8 cellular contexts compared by ENCODE assay signal in genomic region chr2:151828143-151828889, GRCh38. TPM values are rescaled to one million over a fixed set of nuclear protein-coding genes. Genes with fewer than 3 reads are reported as not detected.
A peak's percentile ranks its signal among the peaks of the same experiment; 100 is the strongest.
DNase-seq lines count a peak whose midpoint lies in the region; FAIRE-seq and TF ChIP-seq lines count a peak whose summit lies in the region.

A gene with protein sequence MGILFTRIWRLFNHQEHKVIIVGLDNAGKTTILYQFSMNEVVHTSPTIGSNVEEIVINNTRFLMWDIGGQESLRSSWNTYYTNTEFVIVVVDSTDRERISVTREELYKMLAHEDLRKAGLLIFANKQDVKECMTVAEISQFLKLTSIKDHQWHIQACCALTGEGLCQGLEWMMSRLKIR (minus strand): TSS chr2:151828421. CDS start chr2:151828176, 245 bp downstream.

- no peaks in the 10 kb centered on the region for H3K36me3 Mint-ChIP-seq in nephron (ENCODE audit: low read depth)
- H3K36me3 Mint-ChIP-seq in stimulated activated naive CD8-positive, alpha-beta T cell treated with anti-CD3 and anti-CD28 coated beads, Interleukin-15, Interleukin-2, amounts not matched to agents 100 ng/mL and 50 ng/mL, for 24 hours (ENCODE audit: low read depth), result peaks cover 14% of the 10 kb centered on the region

- peak within 1 kb of the TSS; percentile 90 for H2AFZ ChIP-seq in Loucy (ENCODE audit: low read length)

- TF ChIP-seq POLR2A in H54 (IDR thresholded peaks at IDR 0.05; ENCODE audit: low read depth, low read length) (peak; percentile 89), Raji (IDR thresholded peaks at IDR 0.05; ENCODE audit: insufficient read depth, low read depth, low read length) (peak; percentile 99)

- DNase-seq in EL (peak; percentile 94), H54 (ENCODE audit: insufficient read length, low spot score) (peak; percentile 76), fibroblast of the aortic adventitia (ENCODE audit: low read depth) (peak; percentile 94)
- DNase-seq in activated T-helper 9 cell treated with anti-CD3 and anti-CD28 coated beads, Interleukin-2, amount 50 U/mL, for 16 hours (ENCODE audit: low read depth), result peak; percentile 92

- no peaks in the 10 kb centered on the region for H3K9me3 ChIP-seq in Loucy (ENCODE audit: insufficient read depth, low read depth, low read length)

- H3F3A ChIP-seq in Loucy (ENCODE audit: low read depth), result no peaks in the 10 kb centered on the region

- H3K27me3 ChIP-seq in Loucy (ENCODE audit: insufficient read depth, low read length, poor library complexity, severe bottlenecking), result no peaks in the 10 kb centered on the region

- TF ChIP-seq CTCF in Loucy (conservative IDR thresholded peaks at IDR 0.05; ENCODE audit: low read length), result no peak
- TF ChIP-seq CTCF in fibroblast of the aortic adventitia (IDR thresholded peaks at IDR 0.05; ENCODE audit: insufficient read depth, low read length), result no peak
- TF ChIP-seq CTCF in nephron (IDR thresholded peaks at IDR 0.05; ENCODE audit: unreplicated experiment in 3 of 3), result no peak

- H3K4me1 ChIP-seq in Loucy (ENCODE audit: insufficient read depth, low read length, poor library complexity, severe bottlenecking), result peaks cover 41% of the 10 kb centered on the region

- FAIRE-seq in H54 (lab: Jason Lieb, UNC), result peak; percentile 97

- peaks cover 19% of the 10 kb centered on the region for H3K4me1 Mint-ChIP-seq in nephron
- H3K4me1 Mint-ChIP-seq in stimulated activated naive CD8-positive, alpha-beta T cell treated with anti-CD3 and anti-CD28 coated beads, Interleukin-15, Interleukin-2, amounts not matched to agents 100 ng/mL and 50 ng/mL, for 24 hours (ENCODE audit: low read depth), result peaks cover 51% of the 10 kb centered on the region

- peak within 1 kb of the TSS; percentile 92 for H3K4me2 ChIP-seq in Loucy (ENCODE audit: low read depth, low read length, poor library complexity, severe bottlenecking)

- no peaks in the 10 kb centered on the region for H3K27me3 Mint-ChIP-seq in nephron (ENCODE audit: low read depth)
- H3K27me3 Mint-ChIP-seq in stimulated activated naive CD8-positive, alpha-beta T cell treated with anti-CD3 and anti-CD28 coated beads, Interleukin-15, Interleukin-2, amounts not matched to agents 100 ng/mL and 50 ng/mL, for 24 hours, result no peaks in the 10 kb centered on the region

- H3K36me3 ChIP-seq in Loucy (ENCODE audit: insufficient read depth, low read length), result no peaks in the 10 kb centered on the region

- H3K4me3 ChIP-seq in Loucy (ENCODE audit: low read length, poor library complexity, severe bottlenecking) (peak within 1 kb of the TSS; percentile 90), fibroblast of the aortic adventitia (ENCODE audit: low read depth, low read length) (peak within 1 kb of the TSS; percentile 98)

- H4K20me1 ChIP-seq in Loucy (ENCODE audit: insufficient read depth, low read length, poor library complexity, severe bottlenecking), result peaks cover 40% of the 10 kb centered on the region

- H3K9me2 ChIP-seq in Loucy (replicated peaks; ENCODE audit: low read depth, low read length), result no peaks in the 10 kb centered on the region

- peak within 1 kb of the TSS; percentile 86 to 96 (median 93) for H3K27ac Mint-ChIP-seq in nephron
- H3K27ac Mint-ChIP-seq in stimulated activated naive CD8-positive, alpha-beta T cell treated with anti-CD3 and anti-CD28 coated beads, Interleukin-15, Interleukin-2, amounts not matched to agents 100 ng/mL and 50 ng/mL, for 24 hours, result peak within 1 kb of the TSS; percentile 98

- H3K9me3 Mint-ChIP-seq in nephron, result no peaks in the 10 kb centered on the region
- no peaks in the 10 kb centered on the region for H3K9me3 Mint-ChIP-seq in stimulated activated naive CD8-positive, alpha-beta T cell treated with anti-CD3 and anti-CD28 coated beads, Interleukin-15, Interleukin-2, amounts not matched to agents 100 ng/mL and 50 ng/mL, for 24 hours

- H3K9ac ChIP-seq in Loucy (ENCODE audit: low read depth, low read length, poor library complexity, severe bottlenecking), result peak within 1 kb of the TSS; percentile 89

- H3K79me2 ChIP-seq in Loucy (ENCODE audit: insufficient read depth, low read length), result peaks cover 48% of the 10 kb centered on the region

- peak within 1 kb of the TSS; percentile 78 to 98 (median 93) for H3K4me3 Mint-ChIP-seq in nephron
- peak within 1 kb of the TSS; percentile 98 for H3K4me3 Mint-ChIP-seq in stimulated activated naive CD8-positive, alpha-beta T cell treated with anti-CD3 and anti-CD28 coated beads, Interleukin-15, Interleukin-2, amounts not matched to agents 100 ng/mL and 50 ng/mL, for 24 hours

RNA-seq across cellular contexts. Expression of the gene that starts here (rescaled TPM):
- 45.6 and 161 TPM in 2 replicates for total RNA-seq in fibroblast of the aortic adventitia (ENCODE audit: low replicate concordance)

Comparison
In these comparisons a context has a peak if more than half of its experiments do, and no peak if none do; other contexts are left out.
1. Peak in every context shown above with its lines: DNase-seq and H3K4me3 ChIP-seq.